Comparison of ENCODE assay signal across 1 cellular context in genomic region chr18:12377556-12378553, GRCh38.
TF ChIP-seq lines count a peak whose summit lies in the region.

No MANE protein-coding gene starts in this region.

TF ChIP-seq in HepG2, 621 proteins besides CTCF, POLR2A, EP300 and RAD21 (continued from another document and continues in another):
- TF ChIP-seq RNF219 (CRISPR knock-in tag; IDR thresholded peaks at IDR 0.05) (no peak), DPF2 (CRISPR knock-in tag; IDR thresholded peaks at IDR 0.05; ENCODE audit: borderline replicate concordance, low read depth) (no peak), ZFP91 (CRISPR knock-in tag; IDR thresholded peaks at IDR 0.05; ENCODE audit: borderline replicate concordance) (0 out of 2 replicates have a peak, but pooled peaks have one; percentile 27), ZNF563 (CRISPR knock-in tag; IDR thresholded peaks at IDR 0.05) (no peak), ZNF605 (CRISPR knock-in tag; IDR thresholded peaks at IDR 0.05) (no peak), DRAP1 (CRISPR knock-in tag; IDR thresholded peaks at IDR 0.05) (peak; percentile 57), ARID3A (IDR thresholded peaks at IDR 0.05; ENCODE audit: low read depth, low read length) (no peak), ZNF263 (CRISPR knock-in tag; IDR thresholded peaks at IDR 0.05) (peak; percentile 59; the same call in 1 of the 2 replicates), ZNF510 (CRISPR knock-in tag; IDR thresholded peaks at IDR 0.05; ENCODE audit: low read depth) (no peak), ZNF782 (CRISPR knock-in tag; IDR thresholded peaks at IDR 0.05; ENCODE audit: borderline replicate concordance) (peak; percentile 63; the same call in 1 of the 2 replicates), CENPT (CRISPR knock-in tag; IDR thresholded peaks at IDR 0.05; ENCODE audit: low read depth) (no peak), ZNF597 (CRISPR knock-in tag; IDR thresholded peaks at IDR 0.05) (no peak), NFE2 (CRISPR knock-in tag; IDR thresholded peaks at IDR 0.05) (peak; percentile 60), HINFP (CRISPR knock-in tag; IDR thresholded peaks at IDR 0.05; ENCODE audit: low read depth) (no peak), GMEB2 (CRISPR knock-in tag; IDR thresholded peaks at IDR 0.05; ENCODE audit: low read depth) (no peak), ZNF432 (CRISPR knock-in tag; IDR thresholded peaks at IDR 0.05; ENCODE audit: borderline replicate concordance) (no peak), ZSCAN9 (CRISPR knock-in tag; IDR thresholded peaks at IDR 0.05; ENCODE audit: borderline replicate concordance) (no peak), ZNF839 (CRISPR knock-in tag; IDR thresholded peaks at IDR 0.05; ENCODE audit: borderline replicate concordance) (no peak), SMARCC2 (IDR thresholded peaks at IDR 0.05) (no peak), ZNF639 (CRISPR knock-in tag; conservative IDR thresholded peaks at IDR 0.05) (no peak), ZBTB25 (CRISPR knock-in tag; IDR thresholded peaks at IDR 0.05) (no peak; the same call in 1 of the 2 replicates), GLMP (CRISPR knock-in tag; IDR thresholded peaks at IDR 0.05; ENCODE audit: borderline replicate concordance) (no peak), MATR3 (CRISPR knock-in tag; IDR thresholded peaks at IDR 0.05) (no peak), NAIF1 (CRISPR knock-in tag; IDR thresholded peaks at IDR 0.05; ENCODE audit: borderline replicate concordance) (no peak), ZNF124 (CRISPR knock-in tag; IDR thresholded peaks at IDR 0.05) (0 out of 2 replicates have a peak, but pooled peaks have one; percentile 37), CCAR2 (optimal IDR thresholded peaks at IDR 0.05; ENCODE audit: low read depth, low read length) (no peak), SMAD9 (CRISPR knock-in tag; IDR thresholded peaks at IDR 0.05) (no peak), ZMAT3 (CRISPR knock-in tag; conservative IDR thresholded peaks at IDR 0.05) (no peak), SP140L (CRISPR knock-in tag; IDR thresholded peaks at IDR 0.05; ENCODE audit: borderline replicate concordance) (no peak), ZNF546 (CRISPR knock-in tag; conservative IDR thresholded peaks at IDR 0.05) (no peak), SIX4 (CRISPR knock-in tag; IDR thresholded peaks at IDR 0.05) (no peak), ZNF704 (CRISPR knock-in tag; IDR thresholded peaks at IDR 0.05; ENCODE audit: borderline replicate concordance) (no peak; the same call in 1 of the 2 replicates), ZMYM3 (CRISPR knock-in tag; IDR thresholded peaks at IDR 0.05) (peak; percentile 95), MNT (IDR thresholded peaks at IDR 0.05) (no peak), ZFP36 (IDR thresholded peaks at IDR 0.05; ENCODE audit: borderline replicate concordance, low read depth, low read length, partially characterized antibody) (no peak), MXD1 (CRISPR knock-in tag; IDR thresholded peaks at IDR 0.05) (no peak), PRDM4 (CRISPR knock-in tag; IDR thresholded peaks at IDR 0.05; ENCODE audit: borderline replicate concordance) (no peak), SNAPC2 (CRISPR knock-in tag; IDR thresholded peaks at IDR 0.05) (no peak), ZSCAN31 (CRISPR knock-in tag; IDR thresholded peaks at IDR 0.05; ENCODE audit: low read depth) (no peak), ZNF775 (CRISPR knock-in tag; IDR thresholded peaks at IDR 0.05; ENCODE audit: borderline replicate concordance) (no peak), ATAD3A (CRISPR knock-in tag; IDR thresholded peaks at IDR 0.05) (no peak)
